Comparison of ENCODE assay signal across 8 cellular contexts in genomic region chr20:25695532-25696383, GRCh38. TPM values are rescaled to one million over a fixed set of nuclear protein-coding genes. Genes with fewer than 3 reads are reported as not detected.
DNase-seq lines count a peak whose midpoint lies in the region; ATAC-seq and TF ChIP-seq lines count a peak whose summit lies in the region.

No MANE protein-coding gene starts in this region.

- 29 to 33% methylated on average over 7 to 12 of the region's 31 CpGs for WGBS in gastroesophageal sphincter (ENCODE audit: low coverage in 1 of 2), 2 donors
- 12 to 17% (median 13%) methylated on average over 23 to 31 of the region's 31 CpGs for WGBS in ovary, 3 donors

- H3K9me3 ChIP-seq in gastroesophageal sphincter = peaks cover 0 to 17% (median 0%) of the 10 kb centered on the region in 3 donors
- H3K9me3 ChIP-seq in ovary = no peaks in the 10 kb centered on the region

- TF ChIP-seq CTCF in VCaP (conservative IDR thresholded peaks at IDR 0.05) (no peak), gastroesophageal sphincter (IDR thresholded peaks at IDR 0.05) (no peak), ovary (IDR thresholded peaks at IDR 0.05) (no peak)

- intact Hi-C loops in ovary (cut with DNase I) = loop anchor here in 2 of 4 donors (10.0 kb wide), 2 partner anchors 71 to 191 kb away; partner anchors contain the start of gene NANP (in 1 of the 2)

- H3K4me3 ChIP-seq in gastroesophageal sphincter (peak overlapping the region; percentile 86 to 90), ovary (peak overlapping the region; percentile 54)

- H3K4me1 ChIP-seq in gastroesophageal sphincter (peaks cover 0 to 26% (median 6%) of the 10 kb centered on the region in 3 donors), ovary (ENCODE audit: insufficient read depth) (no peaks in the 10 kb centered on the region)

- DNase-seq in ACHN = peak; percentile 11
- DNase-seq in ovary = peak in 1 of 5 donors; percentile 65
- DNase-seq in SIG-M5 treated with dmso at 0.1 percent for 504 hours (lab: John Stamatoyannopoulos, UW; ENCODE audit: unreplicated experiment) = no peak

- H3K36me3 ChIP-seq in gastroesophageal sphincter = peaks cover 0 to 3% of the 10 kb centered on the region in 2 donors
- H3K36me3 ChIP-seq in ovary = no peaks in the 10 kb centered on the region

- no peak for TF ChIP-seq POLR2A in gastroesophageal sphincter (IDR thresholded peaks at IDR 0.05)
- no peak for TF ChIP-seq POLR2A in ovary (IDR thresholded peaks at IDR 0.05)

- TF ChIP-seq EP300 in gastroesophageal sphincter (IDR thresholded peaks at IDR 0.05) (no peak), ovary (IDR thresholded peaks at IDR 0.05) (no peak)

- ATAC-seq in GM19395 (IDR thresholded peaks at IDR 0.05; ENCODE audit: unreplicated experiment) = peak; percentile 4
- ATAC-seq in gastroesophageal sphincter = peak; percentile 3
- ATAC-seq in GM21576 (IDR thresholded peaks at IDR 0.05; ENCODE audit: unreplicated experiment) = no peak
- no peak for ATAC-seq in GM19397 (IDR thresholded peaks at IDR 0.05; ENCODE audit: unreplicated experiment)

- in situ Hi-C loops in ACHN (cut with HindIII; ENCODE audit: low pct_ligation_motif_present, low pct_unique_long_range_greater_than_20kb, low sequenced_read_pairs) = no loop called here

- H3K27ac ChIP-seq in VCaP (peak overlapping the region; percentile 92), gastroesophageal sphincter (peak overlapping the region; percentile 76 to 95 (median 90)), ovary (peak overlapping the region; percentile 85 to 94)

- H3K27me3 ChIP-seq in gastroesophageal sphincter = no peaks in the 10 kb centered on the region
- H3K27me3 ChIP-seq in ovary = no peaks in the 10 kb centered on the region

RNA-seq across cellular contexts. Expression of gene ZNF337, which starts 0.9 kb away (rescaled TPM):
- total RNA-seq in gastroesophageal sphincter = 10 to 100 TPM; 14.9 to 23.3 (median 18.7) TPM
- 10 to 100 TPM; 16.5 to 29.5 (median 23.0) TPM for total RNA-seq in ovary
- polyA plus RNA-seq in ovary = 10 to 100 TPM; 16.7 to 25.5 TPM

Comparison
In these comparisons a context has a peak if more than half of its experiments do, and no peak if none do; other contexts are left out.
1. ATAC-seq: peak in GM19395 (single experiment) and gastroesophageal sphincter (single experiment); none in GM21576 (single experiment) and GM19397 (single experiment).
2. Peak in every context shown above with its lines, with median percentiles within 50 percentile points of each other: H3K27ac ChIP-seq.